In genomic region chr7:55550010-55550409, GRCh38 we compare ENCODE assay signal across 9 cellular contexts. TPM values are rescaled to one million over a fixed set of nuclear protein-coding genes. Genes with fewer than 3 reads are reported as not detected.
DNase-seq lines count a peak whose midpoint lies in the region; ATAC-seq, FAIRE-seq and TF ChIP-seq lines count a peak whose summit lies in the region.
"Had no signal": no experiment of that assay in that cellular context is flagged by ENCODE, and none has a peak within 500 bp of the region (broad histone marks: within the 10 kb centered on the region; RNA-seq: fewer than 3 reads in every experiment).

No MANE protein-coding gene starts in this region.

- no peak overlapping the region for H2AFZ ChIP-seq in endothelial cell of umbilical vein (ENCODE audit: low read depth, low read length)

- H3K27ac ChIP-seq in breast epithelium: peak overlapping the region in 1 of 2 donors; percentile 30
- H3K27ac ChIP-seq in endothelial cell of umbilical vein (ENCODE audit: insufficient read depth, low read depth, low read length): no peak overlapping the region

- POLR2A ChIA-PET in MCF 10A (lab: Yijun Ruan, JAX) (interaction anchor here (0.6 to 1.6 kb wide), 2 partner anchors 15 to 236 kb away, joined by 3 to 4 read pairs; no protein-coding TSS in a partner anchor), endothelial cell of umbilical vein (lab: Charles Lee) (interaction anchor here (0.7 kb wide), 1 partner anchor 18 kb away, joined by 3 read pairs; no protein-coding TSS in a partner anchor)
- POLR2A ChIA-PET in activated CD4-positive, alpha-beta T cell treated with anti-CD3 and anti-CD28 coated beads for 36 hours (lab: Charles Lee): no interaction called here

- intact Hi-C loops in breast epithelium (cut with DNase I; ENCODE audit: low total_unique reads) (no loop called here), MCF 10A (cut with micrococcal nuclease) (no loop called here), endothelial cell of umbilical vein (cut with micrococcal nuclease) (loop anchor here (1.0 to 5.0 kb wide), 2 partner anchors 34 to 183 kb away; partner anchors contain the start of gene LANCL2)
- intact Hi-C loops in activated CD4-positive, alpha-beta T cell treated with anti-CD3 and anti-CD28 coated beads for 36 hours (cut with DNase I, micrococcal nuclease): no loop called here

- dilution Hi-C loops in endothelial cell of umbilical vein (cut with MboI; ENCODE audit: extremely low pct_ligation_motif_present, low sequenced_read_pairs): no loop called here

- H3K4me2 ChIP-seq in endothelial cell of umbilical vein (ENCODE audit: insufficient read depth, low read length): no peak overlapping the region

- H3K9ac ChIP-seq in endothelial cell of umbilical vein (replicated peaks; ENCODE audit: extremely low read depth, insufficient read depth, low read length): no peak overlapping the region

- DNase-seq in breast epithelium (ENCODE audit: low spot score in 2 of 2) (peak; percentile 41 to 82), MCF 10A (ENCODE audit: unreplicated experiment) (no peak), NCI-H2081 (lab: John Stamatoyannopoulos, UW) (peak; percentile 21 to 74), endothelial cell of umbilical vein (ENCODE audit: low read depth, low spot score) (peak; percentile 69), type B pancreatic cell (ENCODE audit: extremely low spot score, unreplicated experiment) (no peak), cortex of kidney (lab: John Stamatoyannopoulos, UW) (no peak)
- no peak for DNase-seq in activated CD8-positive, alpha-beta memory T cell treated with anti-CD3 and anti-CD28 coated beads, Interleukin-2, amount 50 U/mL, for 48 hours
- DNase-seq in activated CD4-positive, alpha-beta T cell treated with anti-CD3 and anti-CD28 coated beads for 36 hours: no peak
- DNase-seq: stimulated activated CD8-positive, alpha-beta memory T cell treated with anti-CD3 and anti-CD28 coated beads, Interleukin-4, amount 100 ng/mL, for 48 hours had no signal

- H3K4me1 ChIP-seq in breast epithelium: no peaks in the 10 kb centered on the region
- peaks cover 59% of the 10 kb centered on the region for H3K4me1 ChIP-seq in endothelial cell of umbilical vein (ENCODE audit: control insufficient read depth, extremely low read depth, insufficient read depth, low read length)

- CTCF ChIA-PET in MCF 10A (lab: Yijun Ruan, JAX): no interaction called here
- CTCF ChIA-PET in endothelial cell of umbilical vein (lab: Charles Lee): interaction anchor here (0.7 to 1.8 kb wide), 4 partner anchors 8 to 24 kb away, joined by 3 to 5 read pairs (median 4); no protein-coding TSS in a partner anchor
- CTCF ChIA-PET in activated CD4-positive, alpha-beta T cell treated with anti-CD3 and anti-CD28 coated beads for 36 hours (lab: Charles Lee): interaction anchor here (0.6 kb wide), 1 partner anchor 12 kb away, joined by 3 read pairs; no protein-coding TSS in a partner anchor

- H3K79me2 ChIP-seq in endothelial cell of umbilical vein (ENCODE audit: control insufficient read depth, insufficient read depth, low read length): peaks cover 94% of the 10 kb centered on the region

- no peaks in the 10 kb centered on the region for H3K9me1 ChIP-seq in endothelial cell of umbilical vein (replicated peaks; ENCODE audit: control insufficient read depth, extremely low read depth, insufficient read depth, low read length)

- H3K9me3 ChIP-seq in breast epithelium: no peaks in the 10 kb centered on the region
- no peaks in the 10 kb centered on the region for H3K9me3 ChIP-seq in endothelial cell of umbilical vein (replicated peaks; ENCODE audit: control insufficient read depth, insufficient read depth, low read length)

- no peak overlapping the region for H3K4me3 ChIP-seq in breast epithelium
- no peak overlapping the region for H3K4me3 ChIP-seq in endothelial cell of umbilical vein (replicated peaks in 1 of 3; ENCODE audit: insufficient read depth in 1 of 3, low read depth in 1 of 3, low read length in 3 of 3)

- H3K4me1 Mint-ChIP-seq in MCF 10A (ENCODE audit: insufficient read depth, unreplicated experiment): peaks cover 70% of the 10 kb centered on the region
- peaks cover 50% of the 10 kb centered on the region for H3K4me1 Mint-ChIP-seq in type B pancreatic cell (ENCODE audit: unreplicated experiment)
- peaks cover 94% of the 10 kb centered on the region for H3K4me1 Mint-ChIP-seq in activated CD4-positive, alpha-beta T cell treated with anti-CD3 and anti-CD28 coated beads for 36 hours

- H3K27ac Mint-ChIP-seq in MCF 10A (ENCODE audit: low read depth, unreplicated experiment) (no peak overlapping the region), type B pancreatic cell (peak overlapping the region; percentile 26)
- H3K27ac Mint-ChIP-seq in activated CD4-positive, alpha-beta T cell treated with anti-CD3 and anti-CD28 coated beads for 36 hours: no peak overlapping the region

- FAIRE-seq in endothelial cell of umbilical vein (lab: Jason Lieb, UNC): peak; percentile 59

- peaks cover 12% of the 10 kb centered on the region for H4K20me1 ChIP-seq in endothelial cell of umbilical vein (replicated peaks; ENCODE audit: control insufficient read depth, extremely low read depth, insufficient read depth, low read length)

- H3K36me3 Mint-ChIP-seq in MCF 10A (ENCODE audit: insufficient read depth, unreplicated experiment): peaks cover 14% of the 10 kb centered on the region
- H3K36me3 Mint-ChIP-seq in type B pancreatic cell: peaks cover 7% of the 10 kb centered on the region
- peaks cover 24% of the 10 kb centered on the region for H3K36me3 Mint-ChIP-seq in activated CD4-positive, alpha-beta T cell treated with anti-CD3 and anti-CD28 coated beads for 36 hours (ENCODE audit: low read depth)

- BruUV-seq in MCF 10A (replicated peaks; lab: Mats Ljungman, UMichigan): no TSS peak
- no TSS peak for BruUV-seq in endothelial cell of umbilical vein (replicated peaks; lab: Mats Ljungman, UMichigan)

- H3K9me3 Mint-ChIP-seq in MCF 10A (ENCODE audit: unreplicated experiment): no peaks in the 10 kb centered on the region
- H3K9me3 Mint-ChIP-seq in type B pancreatic cell: no peaks in the 10 kb centered on the region
- no peaks in the 10 kb centered on the region for H3K9me3 Mint-ChIP-seq in activated CD4-positive, alpha-beta T cell treated with anti-CD3 and anti-CD28 coated beads for 36 hours (ENCODE audit: low read depth)

- H3K27me3 ChIP-seq in breast epithelium (no peaks in the 10 kb centered on the region), endothelial cell of umbilical vein (ENCODE audit: control insufficient read depth in 2 of 2, insufficient read depth in 2 of 2, low read length in 2 of 2) (no peaks in the 10 kb centered on the region)

- TF ChIP-seq CTCF in breast epithelium (IDR thresholded peaks at IDR 0.05): peak; percentile 5 to 61 (median 50)
- TF ChIP-seq CTCF in MCF 10A (IDR thresholded peaks at IDR 0.05; ENCODE audit: unreplicated experiment): no peak
- TF ChIP-seq CTCF in endothelial cell of umbilical vein (IDR thresholded peaks at IDR 0.05; ENCODE audit: extremely low read depth in 1 of 2, insufficient read depth in 1 of 2, low read depth in 1 of 2, low read length in 2 of 2): peak; percentile 63 to 72
- no peak for TF ChIP-seq CTCF in type B pancreatic cell (conservative IDR thresholded peaks at IDR 0.05)

- H3K36me3 ChIP-seq in breast epithelium (no peaks in the 10 kb centered on the region), endothelial cell of umbilical vein (ENCODE audit: control insufficient read depth in 2 of 2, extremely low read depth in 1 of 2, insufficient read depth in 2 of 2, low read length in 2 of 2) (peaks cover 0 to 2% of the 10 kb centered on the region in 2 experiments)

- TF ChIP-seq POLR2A in breast epithelium (IDR thresholded peaks at IDR 0.05) (no peak), endothelial cell of umbilical vein (IDR thresholded peaks at IDR 0.05; ENCODE audit: low read depth, low read length) (no peak)

- ATAC-seq in activated CD4-positive, alpha-beta T cell treated with anti-CD3 and anti-CD28 coated beads for 36 hours: no peak

- no peaks in the 10 kb centered on the region for H3K27me3 Mint-ChIP-seq in MCF 10A (ENCODE audit: insufficient read depth, unreplicated experiment)
- no peaks in the 10 kb centered on the region for H3K27me3 Mint-ChIP-seq in type B pancreatic cell
- H3K27me3 Mint-ChIP-seq in activated CD4-positive, alpha-beta T cell treated with anti-CD3 and anti-CD28 coated beads for 36 hours: no peaks in the 10 kb centered on the region

- H3K4me3 Mint-ChIP-seq in MCF 10A (ENCODE audit: unreplicated experiment): no peak overlapping the region
- H3K4me3 Mint-ChIP-seq in type B pancreatic cell: no peak overlapping the region
- no peak overlapping the region for H3K4me3 Mint-ChIP-seq in activated CD4-positive, alpha-beta T cell treated with anti-CD3 and anti-CD28 coated beads for 36 hours

TF ChIP-seq in endothelial cell of umbilical vein, 7 proteins besides CTCF, POLR2A, EP300 and RAD21:
- TF ChIP-seq FOS (IDR thresholded peaks at IDR 0.05; ENCODE audit: borderline replicate concordance, insufficient read depth, low read length) (no peak), EZH2 (IDR thresholded peaks at IDR 0.05; ENCODE audit: borderline replicate concordance, low read depth, low read length, severe bottlenecking) (no peak), MYC (IDR thresholded peaks at IDR 0.05; ENCODE audit: low read depth, low read length) (no peak), JUN (IDR thresholded peaks at IDR 0.05; ENCODE audit: borderline replicate concordance, insufficient read depth, insufficient read length, low read depth) (no peak), POLR2AphosphoS5 (IDR thresholded peaks at IDR 0.05; ENCODE audit: insufficient read depth, low read depth, low read length) (no peak), GATA2 (IDR thresholded peaks at IDR 0.05; ENCODE audit: insufficient read depth, insufficient read length, low read depth, low read length) (no peak), MAX (IDR thresholded peaks at IDR 0.05; ENCODE audit: insufficient read depth, insufficient read length) (no peak)

RNA-seq across cellular contexts. Expression of gene VOPP1, which starts 22.3 kb away (rescaled TPM):
- total RNA-seq in breast epithelium (10 to 100 TPM; 28.2 to 42.6 (median 40.8) TPM), MCF 10A (2022) (29.2 and 35.7 TPM in 2 replicates), endothelial cell of umbilical vein (154 and 159 TPM in 2 replicates), type B pancreatic cell (ENCODE audit: low replicate concordance) (31.0 and 38.9 TPM in 2 replicates)
- 85.6 and 86.2 TPM in 2 replicates for polyA plus RNA-seq in endothelial cell of umbilical vein
- 75.4 and 78.2 TPM in 2 replicates for polyA plus RNA-seq in endothelial cell of umbilical vein (2011; cell fraction: cytosol; rRNA removed)
- 48.0 and 51.2 TPM in 2 replicates for polyA plus RNA-seq in endothelial cell of umbilical vein (2011; cell fraction: nucleus; rRNA removed)
- polyA plus RNA-seq in endothelial cell of umbilical vein (2012): 105 and 140 TPM in 2 replicates
- polyA minus RNA-seq in endothelial cell of umbilical vein: 159 and 181 TPM in 2 replicates
- 29.9 TPM for polyA minus RNA-seq in endothelial cell of umbilical vein (2011; cell fraction: cytosol; rRNA and poly(A)+ RNA removed)
- polyA minus RNA-seq in endothelial cell of umbilical vein (2011; cell fraction: nucleus; rRNA and poly(A)+ RNA removed): 54.7 and 67.8 TPM in 2 replicates
- 10 to 100 TPM; 63.7 to 64.2 TPM for total RNA-seq in activated CD4-positive, alpha-beta T cell treated with anti-CD3 and anti-CD28 coated beads for 36 hours

Comparison
In these comparisons a context has a peak if more than half of its experiments do, and no peak if none do; other contexts are left out.
1. DNase-seq: peak in breast epithelium (2 of 2), NCI-H2081 (2 of 2) and endothelial cell of umbilical vein (single experiment); none in MCF 10A (single experiment), type B pancreatic cell (single experiment), activated CD8-positive, alpha-beta memory T cell treated with anti-CD3 and anti-CD28 coated beads, Interleukin-2, amount 50 U/mL, for 48 hours (single experiment), cortex of kidney (single experiment) and activated CD4-positive, alpha-beta T cell treated with anti-CD3 and anti-CD28 coated beads for 36 hours (single experiment).
2. CTCF ChIP-seq: peak in breast epithelium (3 of 3) and endothelial cell of umbilical vein (2 of 2); none in MCF 10A (single experiment) and type B pancreatic cell (single experiment).